ENCODE assay signal across 14 cellular contexts in genomic region chr22:36107436-36107835, GRCh38. TPM values are rescaled to one million over a fixed set of nuclear protein-coding genes. Genes with fewer than 3 reads are reported as not detected.
DNase-seq lines count a peak whose midpoint lies in the region; TF ChIP-seq lines count a peak whose summit lies in the region.
"Had no signal": no experiment of that assay in that cellular context is flagged by ENCODE, and none has a peak within 500 bp of the region (broad histone marks: within the 10 kb centered on the region; RNA-seq: fewer than 3 reads in every experiment).

No MANE protein-coding gene starts in this region.

- H3K4me1 Mint-ChIP-seq in chondrocyte (ENCODE audit: low read depth) = peaks cover 21% of the 10 kb centered on the region
- H3K4me1 Mint-ChIP-seq: CD8-positive, alpha-beta memory T cell had no signal

- no peaks in the 10 kb centered on the region for H3K4me1 ChIP-seq in osteoblast (ENCODE audit: insufficient read depth, low read length)
- H3K4me1 ChIP-seq: A549, BE2C, Caco-2 had no signal

- H3K27me3 Mint-ChIP-seq in chondrocyte (ENCODE audit: low read depth) = no peaks in the 10 kb centered on the region

- no peak overlapping the region for H3K27ac Mint-ChIP-seq in chondrocyte (ENCODE audit: unreplicated experiment)

- no peak for TF ChIP-seq CTCF in chondrocyte (IDR thresholded peaks at IDR 0.05)
- TF ChIP-seq CTCF in osteoblast (IDR thresholded peaks at IDR 0.05; ENCODE audit: extremely low read depth, low read depth, low read length) = no peak

- DNase-seq in EH (ENCODE audit: low read depth) (peak; percentile 11), NOMO-1 treated with DMSO at 0.1 percent for 48 hours (lab: John Stamatoyannopoulos, UW; ENCODE audit: unreplicated experiment) (peak; percentile 12), chondrocyte (ENCODE audit: low spot score) (peak; percentile 5), osteoblast (ENCODE audit: insufficient read length, low spot score, missing footprints) (no peak), SW 1271 (lab: John Stamatoyannopoulos, UW) (no peak), NCI-H2081 treated with DMSO at 0.1 percent for 48 hours (lab: John Stamatoyannopoulos, UW) (no peak), inferior parietal cortex (ENCODE audit: extremely low spot score) (no peak)
- no peak for DNase-seq in stimulated activated CD4-positive, alpha-beta T cell treated with anti-CD3 and anti-CD28 coated beads, Interleukin-2, amount 100 ng/mL, for 48 hours
- DNase-seq: BE2C; Caco-2; CD8-positive, alpha-beta memory T cell; DMS53; GM23248 had no signal

- no peak overlapping the region for H3K27ac ChIP-seq in osteoblast (ENCODE audit: low read depth, low read length)
- H3K27ac ChIP-seq: A549, GM23248 had no signal

- H3K79me2 ChIP-seq in osteoblast (ENCODE audit: insufficient read depth, low read length) = no peaks in the 10 kb centered on the region

- H3K9me3 ChIP-seq in osteoblast (ENCODE audit: low read depth, low read length) = no peaks in the 10 kb centered on the region
- H3K9me3 ChIP-seq: A549, BE2C, Caco-2 had no signal

- peak overlapping the region; percentile 57 for H2AFZ ChIP-seq in osteoblast (ENCODE audit: low read length)
- H2AFZ ChIP-seq: GM23248 had no signal

- peaks cover 3% of the 10 kb centered on the region for H3K9me3 Mint-ChIP-seq in chondrocyte (ENCODE audit: low read depth)
- H3K9me3 Mint-ChIP-seq: CD8-positive, alpha-beta memory T cell had no signal

- H3K36me3 ChIP-seq in osteoblast (ENCODE audit: insufficient read depth, low read length) = no peaks in the 10 kb centered on the region
- H3K36me3 ChIP-seq: BE2C had no signal

- no peak overlapping the region for H3K4me2 ChIP-seq in osteoblast (ENCODE audit: insufficient read depth, low read length)
- H3K4me2 ChIP-seq: A549 had no signal

- H4K20me1 ChIP-seq in osteoblast (ENCODE audit: insufficient read depth, low read length) = no peaks in the 10 kb centered on the region

- no peaks in the 10 kb centered on the region for H3K27me3 ChIP-seq in osteoblast (ENCODE audit: insufficient read depth, low read length)
- H3K27me3 ChIP-seq: BE2C had no signal

- no peak overlapping the region for H3K4me3 Mint-ChIP-seq in chondrocyte (ENCODE audit: unreplicated experiment)
- H3K4me3 Mint-ChIP-seq: CD8-positive, alpha-beta memory T cell had no signal

- H3K36me3 Mint-ChIP-seq in chondrocyte (ENCODE audit: low read depth) = peaks cover 2% of the 10 kb centered on the region
- H3K36me3 Mint-ChIP-seq: CD8-positive, alpha-beta memory T cell had no signal

- no peak overlapping the region for H3K4me3 ChIP-seq in osteoblast (ENCODE audit: insufficient read depth, low read length)
- H3K4me3 ChIP-seq: A549, GM23248 had no signal

RNA-seq across cellular contexts. Expression of gene APOL3, which starts 53.1 kb away (rescaled TPM):
- 2.3 to 5.9 TPM (median 3.4 TPM) in 3 replicates for total RNA-seq in chondrocyte
- 12.1 and 13.8 TPM in 2 replicates for total RNA-seq in osteoblast
- total RNA-seq: Caco-2 had no signal

Comparison
In these comparisons a context has a peak if more than half of its experiments do, and no peak if none do; other contexts are left out.
1. DNase-seq: peak in EH (single experiment), NOMO-1 treated with DMSO at 0.1 percent for 48 hours (single experiment) and chondrocyte (single experiment); none in osteoblast (single experiment), SW 1271 (0 of 2), stimulated activated CD4-positive, alpha-beta T cell treated with anti-CD3 and anti-CD28 coated beads, Interleukin-2, amount 100 ng/mL, for 48 hours (0 of 2), NCI-H2081 treated with DMSO at 0.1 percent for 48 hours (single experiment) and inferior parietal cortex (single experiment).